In genomic region chr10:13529714-13529973, GRCh38 we compare ENCODE assay signal across 8 cellular contexts. TPM values are rescaled to one million over a fixed set of nuclear protein-coding genes. Genes with fewer than 3 reads are reported as not detected.
A peak's percentile ranks its signal among the peaks of the same experiment; 100 is the strongest.
DNase-seq lines count a peak whose midpoint lies in the region; ATAC-seq and TF ChIP-seq lines count a peak whose summit lies in the region.

No MANE protein-coding gene starts in this region.

- H3K4me3 Mint-ChIP-seq in GM23338 = peak overlapping the region; percentile 74

- H3K79me2 ChIP-seq in GM23338 (replicated peaks; ENCODE audit: insufficient read depth) = no peaks in the 10 kb centered on the region

- peak overlapping the region; percentile 97 for H2AFZ ChIP-seq in GM23338

- peak overlapping the region; percentile 39 for H3K9ac ChIP-seq in iPS-18a (ENCODE audit: low read length)

- H3K4me1 Mint-ChIP-seq in GM23338 = peaks cover 26% of the 10 kb centered on the region

- peak overlapping the region; percentile 92 for H3K4me2 ChIP-seq in GM23338

- H3K36me3 Mint-ChIP-seq in GM23338 (ENCODE audit: low read depth) = no peaks in the 10 kb centered on the region

- H3K9me2 ChIP-seq in GM23338 (ENCODE audit: insufficient read depth) = no peaks in the 10 kb centered on the region

- peaks cover 24% of the 10 kb centered on the region for H3K27me3 Mint-ChIP-seq in GM23338 (ENCODE audit: insufficient read depth, low read depth, poor library complexity)

- H3K4me3 ChIP-seq in GM23338 = peak overlapping the region; percentile 78
- peak overlapping the region; percentile 62 for H3K4me3 ChIP-seq in iPS-18a (ENCODE audit: low read length)
- peak overlapping the region; percentile 48 to 65 (median 58) for H3K4me3 ChIP-seq in gastrocnemius medialis

- intact Hi-C loops in gastrocnemius medialis (cut with DNase I; ENCODE audit: low total_unique reads) = loop anchor here (2.0 to 5.0 kb wide), 2 partner anchors 57 to 182 kb away; partner anchors contain the start of genes PRPF18 and SEPHS1

- H3K9me3 ChIP-seq in iPS-18a (ENCODE audit: control insufficient read depth, low read depth, low read length) (no peaks in the 10 kb centered on the region), gastrocnemius medialis (no peaks in the 10 kb centered on the region)

- no peak for ATAC-seq in GM23338
- no peak for ATAC-seq in gastrocnemius medialis
- ATAC-seq in HG02884 (IDR thresholded peaks at IDR 0.05; ENCODE audit: unreplicated experiment) = no peak
- ATAC-seq in GM19452 (IDR thresholded peaks at IDR 0.05; ENCODE audit: unreplicated experiment) = no peak

- TF ChIP-seq CTCF in GM23338 (conservative IDR thresholded peaks at IDR 0.05; ENCODE audit: low read depth in 2 of 2) (no peak), VCaP (conservative IDR thresholded peaks at IDR 0.05) (no peak), gastrocnemius medialis (IDR thresholded peaks at IDR 0.05 in 4 of 5, conservative IDR thresholded peaks at IDR 0.05 in 1 of 5) (no peak)

- H3K27ac ChIP-seq in GM23338 (ENCODE audit: low read depth) (no peak overlapping the region), VCaP (peak overlapping the region; percentile 74; the same call in 1 of the 2 replicates), iPS-18a (ENCODE audit: low read length) (no peak overlapping the region), gastrocnemius medialis (peak overlapping the region in 3 of 4 donors; percentile 51 to 78 (median 71))

- no peak overlapping the region; the same call in 1 of the 2 replicates for H3K27ac Mint-ChIP-seq in GM23338

- TF ChIP-seq POLR2A in gastrocnemius medialis (IDR thresholded peaks at IDR 0.05) = no peak

- H3K4me1 ChIP-seq in GM23338 (ENCODE audit: insufficient read depth) (peaks cover 24% of the 10 kb centered on the region), iPS-18a (ENCODE audit: control insufficient read depth, low read depth, low read length) (peaks cover 11% of the 10 kb centered on the region), gastrocnemius medialis (peaks cover 13 to 15% of the 10 kb centered on the region in 2 donors)

- DNase-seq in GM23338 (ENCODE audit: low spot score) (peak; percentile 16), gastrocnemius medialis (no peak)
- DNase-seq in activated CD8-positive, alpha-beta memory T cell treated with anti-CD3 and anti-CD28 coated beads, Interleukin-2, amount 50 U/mL, for 4 hours = no peak
- DNase-seq in activated CD4-positive, alpha-beta T cell treated with anti-CD3 and anti-CD28 coated beads, Interleukin-2, amount 50 U/mL, for 4 hours = no peak

- H3K27me3 ChIP-seq in GM23338 (ENCODE audit: insufficient read depth) (peaks cover 59% of the 10 kb centered on the region), iPS-18a (ENCODE audit: control insufficient read depth, insufficient read depth, low read length) (peaks cover 41% of the 10 kb centered on the region), gastrocnemius medialis (no peaks in the 10 kb centered on the region)

- peaks cover 4% of the 10 kb centered on the region; the same call in 1 of the 3 replicates for H3K9me3 Mint-ChIP-seq in GM23338

- in situ Hi-C loops in gastrocnemius medialis (cut with MboI; ENCODE audit: low sequenced_read_pairs in 4 of 4) = loop anchor here in 1 of 4 donors (25.0 kb wide), 1 partner anchor 167 kb away; no protein-coding TSS in a partner anchor

- H3K36me3 ChIP-seq in GM23338 (ENCODE audit: insufficient read depth) (no peaks in the 10 kb centered on the region), iPS-18a (ENCODE audit: control insufficient read depth, low read depth, low read length) (no peaks in the 10 kb centered on the region), gastrocnemius medialis (no peaks in the 10 kb centered on the region)

- H4K20me1 ChIP-seq in GM23338 (replicated peaks; ENCODE audit: insufficient read depth) = no peaks in the 10 kb centered on the region; the same call in 1 of the 2 replicates

- no peaks in the 10 kb centered on the region; the same call in 1 of the 2 replicates for H3F3A ChIP-seq in GM23338 (replicated peaks; ENCODE audit: low read depth)

TF ChIP-seq in GM23338, 12 proteins besides CTCF, POLR2A, EP300 and RAD21:
- TF ChIP-seq EZH2phosphoT487 (IDR thresholded peaks at IDR 0.05; ENCODE audit: unreplicated experiment) = no peak

RNA-seq across cellular contexts. Expression of gene BEND7, which starts 0.8 kb away (rescaled TPM):
- 6.0 and 9.6 TPM in 2 replicates for total RNA-seq in GM23338 (2014; rRNA removed; shearing (Covaris generic))
- 3.1 and 3.7 TPM in 2 replicates for polyA plus RNA-seq in GM23338 (2016; fragmentation: Nextera tagmentation; extraction: Ambion mirVana)
- total RNA-seq in gastrocnemius medialis = 10 to 100 TPM; 23.6 to 35.5 (median 26.1) TPM

RNA-seq across cellular contexts. Expression of gene PRPF18, which starts 57.1 kb away (rescaled TPM):
- total RNA-seq in GM23338 (2014; rRNA removed; shearing (Covaris generic)) = 13.5 and 17.2 TPM in 2 replicates
- 12.4 and 15.1 TPM in 2 replicates for polyA plus RNA-seq in GM23338 (2016; fragmentation: Nextera tagmentation; extraction: Ambion mirVana)
- 10 to 100 TPM; 21.3 to 35.4 (median 28.1) TPM for total RNA-seq in gastrocnemius medialis

Comparison
In these comparisons a context has a peak if more than half of its experiments do, and no peak if none do; other contexts are left out.
1. H3K27ac ChIP-seq: peak in VCaP (single experiment) and gastrocnemius medialis (3 of 4); none in GM23338 (single experiment) and iPS-18a (single experiment).
2. Peak in every context shown above with its lines, with median percentiles within 50 percentile points of each other: H3K4me3 ChIP-seq.